13 cellular contexts compared by ENCODE assay signal in the genomic region with DNA sequence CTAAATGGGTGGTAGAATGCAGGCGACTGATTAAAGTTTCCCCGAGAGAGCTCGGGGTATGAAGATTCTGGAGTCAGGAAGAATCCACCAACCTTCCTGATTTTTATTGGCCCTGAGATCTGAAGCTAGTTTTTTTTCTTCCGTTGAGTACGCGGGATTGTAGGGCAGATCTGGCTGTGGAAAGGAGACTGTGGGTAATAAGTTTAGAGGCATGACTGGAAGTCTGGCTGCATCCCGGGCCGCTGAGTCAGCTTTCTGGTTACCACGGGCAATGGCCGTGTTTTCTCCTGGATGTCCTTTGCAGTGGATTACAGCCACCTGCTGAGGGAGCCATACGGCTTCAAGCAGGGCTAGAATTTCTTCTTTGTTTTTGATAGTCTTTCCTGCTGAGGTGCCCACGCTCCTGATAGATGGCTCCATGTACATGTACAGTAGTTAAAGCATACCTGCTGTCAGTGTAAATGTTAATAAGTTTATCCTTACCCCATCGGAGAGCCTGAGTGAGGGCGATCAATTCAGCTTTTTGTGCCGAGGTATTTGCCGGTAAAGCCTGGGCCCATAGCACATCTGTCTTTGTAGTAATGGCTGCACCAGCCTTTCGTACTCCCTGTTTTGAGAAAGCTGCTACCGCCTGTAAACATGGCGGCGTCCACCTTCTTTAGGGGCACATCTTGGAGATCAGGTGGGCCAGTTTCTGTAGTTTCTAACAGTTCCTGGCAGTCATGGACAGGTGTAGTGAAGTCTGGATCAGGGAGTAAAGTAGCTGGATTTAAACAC.
A peak's percentile ranks its signal among the peaks of the same experiment; 100 is the strongest.
DNase-seq lines count a peak whose midpoint lies in the region; ATAC-seq, FAIRE-seq and TF ChIP-seq lines count a peak whose summit lies in the region.
"Had no signal": no experiment of that assay in that cellular context is flagged by ENCODE, and none has a peak within 500 bp of the region (broad histone marks: within the 10 kb centered on the region; RNA-seq: fewer than 3 reads in every experiment).

No MANE protein-coding gene starts in this region.

- TF ChIP-seq POLR2A in HepG2 (IDR thresholded peaks at IDR 0.05; ENCODE audit: insufficient read depth in 1 of 2, low read depth in 2 of 2, low read length in 2 of 2) (no peak), right lobe of liver (IDR thresholded peaks at IDR 0.05) (no peak)

- ATAC-seq in HepG2 (peak; percentile 67), right lobe of liver (no peak)

- 40% methylated on average over 20 of the region's 20 CpGs for WGBS in HepG2 (ENCODE audit: low lambda C conversion rate)
- 14% methylated on average over 13 of the region's 20 CpGs for WGBS in right lobe of liver (ENCODE audit: insufficient coverage, low coverage, low lambda C conversion rate, missing lambda C conversion rate)

- H3K4me3 ChIP-seq in HepG2 (replicated peaks in 1 of 3; ENCODE audit: insufficient read depth in 1 of 3, low read depth in 2 of 3, low read length in 3 of 3) (no peak overlapping the region), right lobe of liver (no peak overlapping the region)
- H3K4me3 ChIP-seq: BLaER1 treated with 17β-estradiol and CSF1 and Interleukin-3, amounts not matched to agents 10 nM and 100 nM had no signal

- in situ Hi-C loops in HepG2 (cut with HindIII; ENCODE audit: extremely low pct_ligation_motif_present, low pct_unique_long_range_greater_than_20kb) = no loop called here

- 0 out of 2 replicates have a peak, but pooled peaks have one; percentile 14 for TF ChIP-seq RAD21 in HepG2 (CRISPR knock-in tag; IDR thresholded peaks at IDR 0.05)

- peak; percentile 53 for TF ChIP-seq CTCF in HepG2 (CRISPR knock-in tag; IDR thresholded peaks at IDR 0.05)
- no peak for TF ChIP-seq CTCF in right lobe of liver (IDR thresholded peaks at IDR 0.05)
- no peak for TF ChIP-seq CTCF in RWPE1 (conservative IDR thresholded peaks at IDR 0.05; ENCODE audit: low read depth)

- CTCF ChIA-PET in HepG2 (lab: Yijun Ruan, JAX; ENCODE audit: low intra/inter-chr PET ratio, low total read pairs) = no interaction called here
- CTCF ChIA-PET in RWPE1 (lab: Yijun Ruan, JAX) = interaction anchor here (0.5 to 0.9 kb wide), 4 partner anchors 68 to 1383 kb away, joined by 3 read pairs; no protein-coding TSS in a partner anchor

- H3K36me3 ChIP-seq in HepG2 (replicated peaks in 1 of 2; ENCODE audit: control insufficient read depth in 1 of 2, insufficient read depth in 2 of 2, low read length in 2 of 2) (no peaks in the 10 kb centered on the region), right lobe of liver (no peaks in the 10 kb centered on the region)
- H3K36me3 ChIP-seq: BLaER1 treated with 17β-estradiol and CSF1 and Interleukin-3, amounts not matched to agents 10 nM and 100 nM had no signal

- H3K9me3 ChIP-seq in HepG2 (ENCODE audit: low read length) = no peaks in the 10 kb centered on the region
- H3K9me3 ChIP-seq in right lobe of liver = no peaks in the 10 kb centered on the region

- no peak overlapping the region for H2AFZ ChIP-seq in HepG2 (ENCODE audit: low read length)
- H2AFZ ChIP-seq: parathyroid adenoma had no signal

- intact Hi-C loops in HepG2 (cut with micrococcal nuclease; ENCODE audit: unreplicated experiment) (no loop called here), right lobe of liver (cut with DNase I) (no loop called here)

- no peaks in the 10 kb centered on the region for H3K4me1 ChIP-seq in HepG2 (ENCODE audit: insufficient read depth, low read length)
- no peaks in the 10 kb centered on the region for H3K4me1 ChIP-seq in right lobe of liver
- H3K4me1 ChIP-seq: parathyroid adenoma had no signal

- POLR2A ChIA-PET in HepG2 (lab: Yijun Ruan, JAX) (no interaction called here), RWPE1 (lab: Yijun Ruan, JAX; ENCODE audit: low non-redundant PET) (no interaction called here)

- BruUV-seq in HepG2 (replicated peaks; lab: Mats Ljungman, UMichigan) = no TSS peak

- H3K79me2 ChIP-seq in HepG2 (ENCODE audit: insufficient read depth, low read length) = no peaks in the 10 kb centered on the region
- H3K79me2 ChIP-seq: parathyroid adenoma had no signal

- H3K27ac ChIP-seq in HepG2 (ENCODE audit: extremely low read length, insufficient read depth, low read length) = no peak overlapping the region
- no peak overlapping the region for H3K27ac ChIP-seq in right lobe of liver
- H3K27ac ChIP-seq in RWPE1 = no peak overlapping the region
- H3K27ac ChIP-seq: BLaER1 treated with 17β-estradiol and CSF1 and Interleukin-3, amounts not matched to agents 10 nM and 100 nM; parathyroid adenoma had no signal

- FAIRE-seq in HepG2 (lab: Jason Lieb, UNC) = peak; percentile 72
- FAIRE-seq: frontal cortex had no signal

- H3K9ac ChIP-seq in HepG2 (ENCODE audit: insufficient read depth, low read depth, low read length) = no peak overlapping the region
- H3K9ac ChIP-seq: BLaER1 treated with 17β-estradiol and CSF1 and Interleukin-3, amounts not matched to agents 10 nM and 100 nM; parathyroid adenoma had no signal

- TF ChIP-seq EP300 in HepG2 (IDR thresholded peaks at IDR 0.05; ENCODE audit: low read depth in 2 of 2, low read length in 2 of 2) = no peak
- TF ChIP-seq EP300 in HepG2 (CRISPR knock-in tag; IDR thresholded peaks at IDR 0.05; ENCODE audit: borderline replicate concordance) = no peak

- H3K27me3 ChIP-seq in HepG2 (ENCODE audit: control insufficient read depth in 1 of 2, insufficient read depth in 2 of 2, low read length in 2 of 2) (peaks cover 13 to 95% of the 10 kb centered on the region in 2 experiments; a peak in 4 of 5 replicates), right lobe of liver (peaks cover 0 to 27% of the 10 kb centered on the region in 2 donors)

- H3K4me2 ChIP-seq in HepG2 (ENCODE audit: low read depth, low read length) = no peak overlapping the region
- H3K4me2 ChIP-seq: BLaER1 treated with 17β-estradiol and CSF1 and Interleukin-3, amounts not matched to agents 10 nM and 100 nM had no signal

- no peaks in the 10 kb centered on the region for H4K20me1 ChIP-seq in HepG2 (ENCODE audit: insufficient read depth, low read length)

- DNase-seq in HepG2 (ENCODE audit: low spot score) (no peak), right lobe of liver (no peak), RWPE1 (ENCODE audit: low spot score) (peak; percentile 53), fibroblast of gingiva (ENCODE audit: low read depth) (peak; percentile 26), GOT3 (lab: John Stamatoyannopoulos, UW) (no peak), inferior parietal cortex (ENCODE audit: extremely low spot score) (no peak)
- no peak for DNase-seq in activated CD4-positive, CD25-positive, alpha-beta regulatory T cell (lab: John Stamatoyannopoulos, UW)
- DNase-seq in effector CD8-positive, alpha-beta T cell (lab: John Stamatoyannopoulos, UW) = no peak
- DNase-seq: activated naive CD4-positive, alpha-beta T cell; NCI-H1417 treated with DMSO at 0.1 percent for 48 hours had no signal

TF ChIP-seq in HepG2, 621 proteins besides CTCF, POLR2A, EP300 and RAD21 (continues in another document):
- TF ChIP-seq NKX3-1 (CRISPR knock-in tag; IDR thresholded peaks at IDR 0.05) (no peak), NBN (conservative IDR thresholded peaks at IDR 0.05) (no peak), FOXP1 (IDR thresholded peaks at IDR 0.05) (no peak), FOXP1 (CRISPR knock-in tag; IDR thresholded peaks at IDR 0.05) (no peak), SMARCE1 (IDR thresholded peaks at IDR 0.05; ENCODE audit: borderline replicate concordance) (no peak), ZZZ3 (CRISPR knock-in tag; IDR thresholded peaks at IDR 0.05; ENCODE audit: borderline replicate concordance) (no peak), MAFF (IDR thresholded peaks at IDR 0.05; ENCODE audit: low read depth, low read length) (peak; percentile 89), ASH2L (IDR thresholded peaks at IDR 0.05; ENCODE audit: insufficient read length, low read depth, low read length) (no peak), SIX1 (CRISPR knock-in tag; IDR thresholded peaks at IDR 0.05; ENCODE audit: borderline replicate concordance) (no peak), ARNT2 (CRISPR knock-in tag; IDR thresholded peaks at IDR 0.05; ENCODE audit: low read depth) (no peak), ZNF670 (CRISPR knock-in tag; IDR thresholded peaks at IDR 0.05; ENCODE audit: borderline replicate concordance) (no peak), ZMYM4 (CRISPR knock-in tag; IDR thresholded peaks at IDR 0.05) (no peak), SNAI1 (CRISPR knock-in tag; IDR thresholded peaks at IDR 0.05; ENCODE audit: borderline replicate concordance) (no peak)
- TF ChIP-seq, protein P1, sequence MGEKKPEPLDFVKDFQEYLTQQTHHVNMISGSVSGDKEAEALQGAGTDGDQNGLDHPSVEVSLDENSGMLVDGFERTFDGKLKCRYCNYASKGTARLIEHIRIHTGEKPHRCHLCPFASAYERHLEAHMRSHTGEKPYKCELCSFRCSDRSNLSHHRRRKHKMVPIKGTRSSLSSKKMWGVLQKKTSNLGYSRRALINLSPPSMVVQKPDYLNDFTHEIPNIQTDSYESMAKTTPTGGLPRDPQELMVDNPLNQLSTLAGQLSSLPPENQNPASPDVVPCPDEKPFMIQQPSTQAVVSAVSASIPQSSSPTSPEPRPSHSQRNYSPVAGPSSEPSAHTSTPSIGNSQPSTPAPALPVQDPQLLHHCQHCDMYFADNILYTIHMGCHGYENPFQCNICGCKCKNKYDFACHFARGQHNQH (CRISPR knock-in tag; IDR thresholded peaks at IDR 0.05) = no peak
- TF ChIP-seq, protein P2, sequence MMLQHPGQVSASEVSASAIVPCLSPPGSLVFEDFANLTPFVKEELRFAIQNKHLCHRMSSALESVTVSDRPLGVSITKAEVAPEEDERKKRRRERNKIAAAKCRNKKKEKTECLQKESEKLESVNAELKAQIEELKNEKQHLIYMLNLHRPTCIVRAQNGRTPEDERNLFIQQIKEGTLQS (CRISPR knock-in tag; IDR thresholded peaks at IDR 0.05) = no peak
- TF ChIP-seq, protein P3, sequence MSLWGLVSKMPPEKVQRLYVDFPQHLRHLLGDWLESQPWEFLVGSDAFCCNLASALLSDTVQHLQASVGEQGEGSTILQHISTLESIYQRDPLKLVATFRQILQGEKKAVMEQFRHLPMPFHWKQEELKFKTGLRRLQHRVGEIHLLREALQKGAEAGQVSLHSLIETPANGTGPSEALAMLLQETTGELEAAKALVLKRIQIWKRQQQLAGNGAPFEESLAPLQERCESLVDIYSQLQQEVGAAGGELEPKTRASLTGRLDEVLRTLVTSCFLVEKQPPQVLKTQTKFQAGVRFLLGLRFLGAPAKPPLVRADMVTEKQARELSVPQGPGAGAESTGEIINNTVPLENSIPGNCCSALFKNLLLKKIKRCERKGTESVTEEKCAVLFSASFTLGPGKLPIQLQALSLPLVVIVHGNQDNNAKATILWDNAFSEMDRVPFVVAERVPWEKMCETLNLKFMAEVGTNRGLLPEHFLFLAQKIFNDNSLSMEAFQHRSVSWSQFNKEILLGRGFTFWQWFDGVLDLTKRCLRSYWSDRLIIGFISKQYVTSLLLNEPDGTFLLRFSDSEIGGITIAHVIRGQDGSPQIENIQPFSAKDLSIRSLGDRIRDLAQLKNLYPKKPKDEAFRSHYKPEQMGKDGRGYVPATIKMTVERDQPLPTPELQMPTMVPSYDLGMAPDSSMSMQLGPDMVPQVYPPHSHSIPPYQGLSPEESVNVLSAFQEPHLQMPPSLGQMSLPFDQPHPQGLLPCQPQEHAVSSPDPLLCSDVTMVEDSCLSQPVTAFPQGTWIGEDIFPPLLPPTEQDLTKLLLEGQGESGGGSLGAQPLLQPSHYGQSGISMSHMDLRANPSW (CRISPR knock-in tag; IDR thresholded peaks at IDR 0.05; ENCODE audit: borderline replicate concordance) = no peak

Comparison
In these comparisons a context has a peak if more than half of its experiments do, and no peak if none do; other contexts are left out.
1. DNase-seq: peak in RWPE1 (single experiment) and fibroblast of gingiva (single experiment); none in HepG2 (single experiment), right lobe of liver (0 of 3), activated CD4-positive, CD25-positive, alpha-beta regulatory T cell (0 of 4), GOT3 (single experiment), inferior parietal cortex (single experiment) and effector CD8-positive, alpha-beta T cell (single experiment).